ENCODE assay signal across 18 cellular contexts in the genomic region with DNA sequence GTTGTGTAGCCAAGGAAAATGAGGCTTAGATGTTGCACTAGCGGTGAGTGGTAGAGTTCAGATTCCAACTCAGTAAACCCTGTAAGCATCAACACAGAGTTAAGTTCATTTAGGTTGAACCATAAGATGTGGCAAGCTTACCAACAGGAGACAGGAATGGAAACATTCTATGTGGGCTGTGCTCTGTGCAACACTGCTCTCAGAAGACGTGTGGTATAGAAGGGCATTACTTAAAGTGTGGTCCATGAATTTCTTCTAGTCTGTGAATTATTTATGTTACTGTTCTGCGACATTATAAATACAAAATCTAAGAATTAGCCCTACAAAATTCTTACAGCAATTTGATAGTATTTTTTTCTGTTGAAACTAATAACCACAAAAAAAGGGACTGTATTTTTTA.
"Had no signal": no experiment of that assay in that cellular context is flagged by ENCODE, and none has a peak within 500 bp of the region (broad histone marks: within the 10 kb centered on the region; RNA-seq: fewer than 3 reads in every experiment).

No MANE protein-coding gene starts in this region.

- H3K36me3 Mint-ChIP-seq: activated naive CD4-positive, alpha-beta T cell treated with anti-CD3 and anti-CD28 coated beads, Interleukin-2, amount 50 U/mL, for 72 hours; natural killer cell treated with Interleukin-12 subunit alpha and Interleukin-12 subunit beta and Interleukin-15 and Interleukin-18, amount 100 ng/mL, for 72 hours had no signal

- H3K36me3 ChIP-seq: pancreas, tibial artery had no signal

- H3K4me3 ChIP-seq: pancreas, tibial artery had no signal

- H3K27me3 Mint-ChIP-seq: activated T-helper 17 cell treated with anti-CD3 and anti-CD28 coated beads, Interleukin-2, amount 50 U/mL, for 72 hours; stimulated activated naive CD8-positive, alpha-beta T cell treated with anti-CD3 and anti-CD28 coated beads, Interleukin-15, amount 100 ng/mL, for 72 hours; T-helper 17 cell had no signal

- H3K4me1 ChIP-seq: pancreas, tibial artery had no signal

- H3K27ac ChIP-seq: pancreas, tibial artery, VCaP had no signal

- H3K4me3 Mint-ChIP-seq: activated CD8-positive, alpha-beta T cell treated with anti-CD3 and anti-CD28 coated beads, Interleukin-2, amount 10 ng/mL, durations not matched to agents 7 days and 5 days; activated T-helper 17 cell treated with anti-CD3 and anti-CD28 coated beads, Interleukin-2, amount 50 U/mL, for 72 hours; natural killer cell treated with Interleukin-12 subunit alpha and Interleukin-12 subunit beta and Interleukin-15 and Interleukin-18, amount 100 ng/mL, for 72 hours; stimulated activated naive CD8-positive, alpha-beta T cell treated with anti-CD3 and anti-CD28 coated beads, Interleukin-15, amount 100 ng/mL, for 72 hours; T-helper 17 cell had no signal

- H3K9me3 ChIP-seq: pancreas, tibial artery had no signal

- H3K27ac Mint-ChIP-seq: activated CD8-positive, alpha-beta T cell treated with anti-CD3 and anti-CD28 coated beads, Interleukin-2, amount 10 ng/mL, durations not matched to agents 7 days and 5 days; activated naive CD4-positive, alpha-beta T cell treated with anti-CD3 and anti-CD28 coated beads, Interleukin-2, amount 50 U/mL, for 72 hours; activated T-helper 17 cell treated with anti-CD3 and anti-CD28 coated beads, Interleukin-2, amount 50 U/mL, for 72 hours; natural killer cell treated with Interleukin-12 subunit alpha and Interleukin-12 subunit beta and Interleukin-15 and Interleukin-18, amount 100 ng/mL, for 72 hours; stimulated activated naive CD8-positive, alpha-beta T cell treated with anti-CD3 and anti-CD28 coated beads, Interleukin-15, amount 100 ng/mL, for 72 hours; T-helper 17 cell had no signal

- DNase-seq: activated CD4-positive, alpha-beta T cell treated with anti-CD3 and anti-CD28 coated beads, Interleukin-2, amount 50 U/mL, for 1 hour; activated CD4-positive, CD25-positive, alpha-beta regulatory T cell treated with anti-CD3 and anti-CD28 coated beads, Interleukin-2, amount 50 U/mL, for 72 hours; activated CD8-positive, alpha-beta T cell treated with anti-CD3 and anti-CD28 coated beads, Interleukin-2, amount 10 ng/mL, durations not matched to agents 7 days and 5 days; activated T-cell treated with anti-CD3 and anti-CD28 coated beads, Interleukin-2, amount 50 U/mL, for 1 hour; central memory CD4-positive, alpha-beta T cell; effector memory CD4-positive, alpha-beta T cell; foreskin melanocyte; hippocampal formation; pancreas; right cardiac atrium; stimulated activated naive CD8-positive, alpha-beta T cell treated with anti-CD3 and anti-CD28 coated beads, Interleukin-15, amount 100 ng/mL, for 72 hours; T-helper 17 cell; tibial artery had no signal

- H3K27me3 ChIP-seq: pancreas, tibial artery had no signal

- H3K9me3 Mint-ChIP-seq: activated T-helper 17 cell treated with anti-CD3 and anti-CD28 coated beads, Interleukin-2, amount 50 U/mL, for 72 hours had no signal

- H3K4me1 Mint-ChIP-seq: activated T-helper 17 cell treated with anti-CD3 and anti-CD28 coated beads, Interleukin-2, amount 50 U/mL, for 72 hours; stimulated activated naive CD8-positive, alpha-beta T cell treated with anti-CD3 and anti-CD28 coated beads, Interleukin-15, amount 100 ng/mL, for 72 hours had no signal

- ATAC-seq: activated CD8-positive, alpha-beta T cell treated with anti-CD3 and anti-CD28 coated beads, Interleukin-2, amount 10 ng/mL, durations not matched to agents 7 days and 5 days; activated naive CD4-positive, alpha-beta T cell treated with anti-CD3 and anti-CD28 coated beads, Interleukin-2, amount 50 U/mL, for 72 hours; activated T-helper 17 cell treated with anti-CD3 and anti-CD28 coated beads, Interleukin-2, amount 50 U/mL, for 72 hours; esophagus mucosa; natural killer cell treated with Interleukin-12 subunit alpha and Interleukin-12 subunit beta and Interleukin-15 and Interleukin-18, amount 100 ng/mL, for 72 hours; pancreas; right cardiac atrium; stimulated activated naive CD8-positive, alpha-beta T cell treated with anti-CD3 and anti-CD28 coated beads, Interleukin-15, amount 100 ng/mL, for 72 hours; T-helper 17 cell had no signal
